Comparison of ENCODE assay signal across 8 cellular contexts in genomic region chr1:248873409-248873992, GRCh38. TPM values are rescaled to one million over a fixed set of nuclear protein-coding genes. Genes with fewer than 3 reads are reported as not detected.
A peak's percentile ranks its signal among the peaks of the same experiment; 100 is the strongest.
DNase-seq lines count a peak whose midpoint lies in the region; ATAC-seq and TF ChIP-seq lines count a peak whose summit lies in the region.

No MANE protein-coding gene starts in this region.

- ATAC-seq in GM19455 (IDR thresholded peaks at IDR 0.05; ENCODE audit: unreplicated experiment) = peak; percentile 85
- peak; percentile 83 for ATAC-seq in activated CD8-positive, alpha-beta T cell treated with anti-CD3 and anti-CD28 coated beads for 36 hours

- H3K4me3 Mint-ChIP-seq in activated CD8-positive, alpha-beta T cell treated with anti-CD3 and anti-CD28 coated beads for 36 hours = peak overlapping the region; percentile 90

- no peaks in the 10 kb centered on the region for H3K27me3 ChIP-seq in ectodermal cell (ENCODE audit: control insufficient read depth, insufficient read depth, low read length, poor library complexity, severe bottlenecking)

- peak; percentile 96 for DNase-seq in CD1c-positive myeloid dendritic cell (ENCODE audit: extremely low spot score)
- peak; percentile 100 for DNase-seq in HK-2 (ENCODE audit: unreplicated experiment)
- DNase-seq in NCI-H82 treated with DMSO at 0.1 percent for 48 hours (lab: John Stamatoyannopoulos, UW; ENCODE audit: unreplicated experiment) = peak; percentile 91
- DNase-seq in activated CD8-positive, alpha-beta T cell treated with anti-CD3 and anti-CD28 coated beads for 36 hours = peak; percentile 95
- peak; percentile 96 to 97 for DNase-seq in lung microvascular endothelial cell (ENCODE audit: low read depth in 2 of 2)
- peak; percentile 86 to 96 (median 92) for DNase-seq in stimulated activated CD4-positive, alpha-beta T cell treated with anti-CD3 and anti-CD28 coated beads, TNF-alpha, amount 100 ng/mL, for 4 hours (ENCODE audit: low read depth in 3 of 3)

- H3K36me3 Mint-ChIP-seq in activated CD8-positive, alpha-beta T cell treated with anti-CD3 and anti-CD28 coated beads for 36 hours (ENCODE audit: low read depth) = peaks cover 6% of the 10 kb centered on the region

- peak overlapping the region; percentile 60 for H3K4me3 ChIP-seq in ectodermal cell (ENCODE audit: insufficient read depth, low read depth, low read length)

- H3K27ac Mint-ChIP-seq in activated CD8-positive, alpha-beta T cell treated with anti-CD3 and anti-CD28 coated beads for 36 hours = peak overlapping the region; percentile 95

- H3K4me1 ChIP-seq in ectodermal cell (ENCODE audit: control insufficient read depth, insufficient read depth, low read length) = no peaks in the 10 kb centered on the region

- TF ChIP-seq CTCF in activated CD8-positive, alpha-beta T cell treated with anti-CD3 and anti-CD28 coated beads for 36 hours (IDR thresholded peaks at IDR 0.05) = no peak

- H3K27me3 Mint-ChIP-seq in activated CD8-positive, alpha-beta T cell treated with anti-CD3 and anti-CD28 coated beads for 36 hours = peaks cover 4% of the 10 kb centered on the region

- CTCF ChIA-PET in activated CD8-positive, alpha-beta T cell treated with anti-CD3 and anti-CD28 coated beads for 36 hours (lab: Charles Lee) = interaction anchor here (1.0 to 2.4 kb wide), 10 partner anchors 11 to 51 kb away, joined by 3 to 14 read pairs (median 4); partner anchors contain the start of genes SH3BP5L and ZNF692

- POLR2A ChIA-PET in activated CD8-positive, alpha-beta T cell treated with anti-CD3 and anti-CD28 coated beads for 36 hours (lab: Charles Lee) = interaction anchor here (0.9 to 2.5 kb wide), 7 partner anchors 10 to 37 kb away, joined by 3 to 11 read pairs (median 5); partner anchors contain the start of genes ZNF672 and ZNF692

- peaks cover 19% of the 10 kb centered on the region for H3K4me1 Mint-ChIP-seq in activated CD8-positive, alpha-beta T cell treated with anti-CD3 and anti-CD28 coated beads for 36 hours (ENCODE audit: low read depth)

- intact Hi-C loops in activated CD8-positive, alpha-beta T cell treated with anti-CD3 and anti-CD28 coated beads for 36 hours (cut with micrococcal nuclease) = no loop called here

- H3K9me3 Mint-ChIP-seq in activated CD8-positive, alpha-beta T cell treated with anti-CD3 and anti-CD28 coated beads for 36 hours = no peaks in the 10 kb centered on the region

- no peaks in the 10 kb centered on the region for H3K9me3 ChIP-seq in ectodermal cell (ENCODE audit: control insufficient read depth, low read length)

- WGBS in ectodermal cell, 2 experiments = 0 to 1% methylated on average over 41 of the region's 41 CpGs

- peak overlapping the region; percentile 80 for H3K27ac ChIP-seq in ectodermal cell (ENCODE audit: insufficient read depth, low read depth, low read length, poor library complexity, severe bottlenecking)

- no peaks in the 10 kb centered on the region for H3K36me3 ChIP-seq in ectodermal cell (ENCODE audit: control insufficient read depth, insufficient read depth, low read length)

RNA-seq across cellular contexts. Expression of gene ZNF692, which starts 14.6 kb away (rescaled TPM):
- 10 to 100 TPM; 80.8 to 85.6 TPM for total RNA-seq in activated CD8-positive, alpha-beta T cell treated with anti-CD3 and anti-CD28 coated beads for 36 hours
- polyA plus RNA-seq in ectodermal cell (2013, experiment 1 of 4) = 63.6 TPM
- polyA plus RNA-seq in ectodermal cell (2013, experiment 2 of 4) = 47.8 TPM
- 58.8 TPM for polyA plus RNA-seq in ectodermal cell (2013, experiment 3 of 4)
- 66.0 TPM for polyA plus RNA-seq in ectodermal cell (2013, experiment 4 of 4)
- 4.4 and 7.9 TPM in 2 replicates for total RNA-seq in lung microvascular endothelial cell

RNA-seq across cellular contexts. Expression of gene PGBD2, which starts 32.5 kb away (rescaled TPM):
- 1 to 10 TPM; 3.2 to 3.4 TPM for total RNA-seq in activated CD8-positive, alpha-beta T cell treated with anti-CD3 and anti-CD28 coated beads for 36 hours
- 9.7 TPM for polyA plus RNA-seq in ectodermal cell (2013, experiment 1 of 4)
- 14.1 TPM for polyA plus RNA-seq in ectodermal cell (2013, experiment 2 of 4)
- polyA plus RNA-seq in ectodermal cell (2013, experiment 3 of 4) = 8.5 TPM
- polyA plus RNA-seq in ectodermal cell (2013, experiment 4 of 4) = 8.6 TPM
- 4.8 and 10.9 TPM in 2 replicates for total RNA-seq in lung microvascular endothelial cell

RNA-seq across cellular contexts. Expression of gene ZNF672, which starts 35.5 kb away (rescaled TPM):
- total RNA-seq in activated CD8-positive, alpha-beta T cell treated with anti-CD3 and anti-CD28 coated beads for 36 hours = 10 to 100 TPM; 43.8 to 45.1 TPM
- 38.3 TPM for polyA plus RNA-seq in ectodermal cell (2013, experiment 1 of 4)
- 31.5 TPM for polyA plus RNA-seq in ectodermal cell (2013, experiment 2 of 4)
- polyA plus RNA-seq in ectodermal cell (2013, experiment 3 of 4) = 28.3 TPM
- polyA plus RNA-seq in ectodermal cell (2013, experiment 4 of 4) = 29.7 TPM
- 12.0 and 16.7 TPM in 2 replicates for total RNA-seq in lung microvascular endothelial cell

RNA-seq across cellular contexts. Expression of gene SH3BP5L, which starts 47.8 kb away (rescaled TPM):
- total RNA-seq in activated CD8-positive, alpha-beta T cell treated with anti-CD3 and anti-CD28 coated beads for 36 hours = 10 to 100 TPM; 16.2 to 18.3 TPM
- polyA plus RNA-seq in ectodermal cell (2013, experiment 1 of 4) = 24.8 TPM
- 26.1 TPM for polyA plus RNA-seq in ectodermal cell (2013, experiment 2 of 4)
- polyA plus RNA-seq in ectodermal cell (2013, experiment 3 of 4) = 17.9 TPM
- polyA plus RNA-seq in ectodermal cell (2013, experiment 4 of 4) = 22.3 TPM
- 13.9 and 20.0 TPM in 2 replicates for total RNA-seq in lung microvascular endothelial cell

Comparison
In these comparisons a context has a peak if more than half of its experiments do, and no peak if none do; other contexts are left out.
1. Peak in every context shown above with its lines: DNase-seq, ATAC-seq, H3K4me3 ChIP-seq and H3K27ac ChIP-seq.